Comparison of ENCODE assay signal across 21 cellular contexts in genomic region chr15:71052356-71052755, GRCh38.
DNase-seq lines count a peak whose midpoint lies in the region; TF ChIP-seq lines count a peak whose summit lies in the region.
"Had no signal": no experiment of that assay in that cellular context is flagged by ENCODE, and none has a peak within 500 bp of the region (broad histone marks: within the 10 kb centered on the region; RNA-seq: fewer than 3 reads in every experiment).

No MANE protein-coding gene starts in this region.

- no peak overlapping the region for H3K4me3 Mint-ChIP-seq in CD4-positive, alpha-beta memory T cell
- H3K4me3 Mint-ChIP-seq: activated B cell treated with CpG ODN at 0.5 μM for 24 hours; activated CD8-positive, alpha-beta T cell treated with anti-CD3 and anti-CD28 coated beads, Interleukin-2, amount 10 ng/mL, durations not matched to agents 7 days and 5 days; activated naive CD8-positive, alpha-beta T cell treated with anti-CD3 and anti-CD28 coated beads for 36 hours; activated T-cell treated with anti-CD3 and anti-CD28 coated beads, Interleukin-2, amount 50 U/mL, for 72 hours; CD14-positive monocyte; neural crest cell had no signal

- H3K36me3 ChIP-seq in HEK293 (ENCODE audit: control insufficient read depth in 2 of 2, insufficient read depth in 1 of 2, low read length in 2 of 2) (peaks cover 0 to 3% of the 10 kb centered on the region in 2 experiments; a peak in 1 of 3 replicates), SK-N-SH (replicated peaks in 1 of 2; ENCODE audit: control insufficient read depth in 1 of 2, insufficient read depth in 2 of 2, low read length in 1 of 2) (peaks cover 3 to 9% of the 10 kb centered on the region in 2 experiments), skeletal muscle satellite cell (ENCODE audit: insufficient read depth, low read length) (no peaks in the 10 kb centered on the region)
- no peaks in the 10 kb centered on the region for H3K36me3 ChIP-seq in CD4-positive, alpha-beta memory T cell (ENCODE audit: insufficient read depth, low read length)
- H3K36me3 ChIP-seq: SJCRH30 had no signal

- H3K4me3 ChIP-seq in HEK293 (ENCODE audit: low read depth, low read length) (no peak overlapping the region), SK-N-SH (ENCODE audit: low read depth in 2 of 2, low read length in 1 of 2) (no peak overlapping the region), fibroblast of mammary gland (ENCODE audit: control insufficient read depth, low read depth, low read length) (no peak overlapping the region), skeletal muscle satellite cell (ENCODE audit: low read length) (no peak overlapping the region)
- no peak overlapping the region for H3K4me3 ChIP-seq in CD4-positive, alpha-beta memory T cell (ENCODE audit: low read length in 2 of 2)
- H3K4me3 ChIP-seq: SJCRH30, testis had no signal

- no peak for TF ChIP-seq RAD21 in SK-N-SH (IDR thresholded peaks at IDR 0.05; ENCODE audit: low read length)

- H2AFZ ChIP-seq in SK-N-SH (ENCODE audit: low read depth): no peak overlapping the region

- H3K9me3 Mint-ChIP-seq in CD4-positive, alpha-beta memory T cell: peaks cover 0 to 2% (median 0%) of the 10 kb centered on the region in 8 donors
- H3K9me3 Mint-ChIP-seq: activated B cell treated with CpG ODN at 0.5 μM for 24 hours; activated naive CD8-positive, alpha-beta T cell treated with anti-CD3 and anti-CD28 coated beads for 36 hours; activated T-cell treated with anti-CD3 and anti-CD28 coated beads, Interleukin-2, amount 50 U/mL, for 72 hours; neural crest cell had no signal

- POLR2A ChIA-PET in HEK293 (lab: Yijun Ruan, JAX) (interaction anchor here (0.6 kb wide), 1 partner anchor 113 kb away, joined by 5 read pairs; no protein-coding TSS in a partner anchor), SK-N-SH (lab: Yijun Ruan, JAX) (no interaction called here)
- POLR2A ChIA-PET in CD4-positive, alpha-beta memory T cell (lab: Charles Lee; ENCODE audit: partially characterized antibody): no interaction called here

- H3K27ac Mint-ChIP-seq in CD4-positive, alpha-beta memory T cell: no peak overlapping the region
- H3K27ac Mint-ChIP-seq: activated B cell treated with CpG ODN at 0.5 μM for 24 hours; activated CD8-positive, alpha-beta T cell treated with anti-CD3 and anti-CD28 coated beads, Interleukin-2, amount 10 ng/mL, durations not matched to agents 7 days and 5 days; activated naive CD8-positive, alpha-beta T cell treated with anti-CD3 and anti-CD28 coated beads for 36 hours; activated T-cell treated with anti-CD3 and anti-CD28 coated beads, Interleukin-2, amount 50 U/mL, for 72 hours; CD14-positive monocyte had no signal

- H3K9me2 ChIP-seq in SK-N-SH: no peaks in the 10 kb centered on the region; the same call in 1 of the 2 replicates

- H4K20me1 ChIP-seq in SK-N-SH (ENCODE audit: insufficient read depth): no peaks in the 10 kb centered on the region

- H3K27me3 Mint-ChIP-seq in CD4-positive, alpha-beta memory T cell: peaks cover 7 to 14% of the 10 kb centered on the region in 2 donors

- H3K9ac ChIP-seq in SK-N-SH (peak overlapping the region; percentile 37), skeletal muscle satellite cell (ENCODE audit: low read depth, low read length) (peak overlapping the region; percentile 16)

- 94% methylated on average over 2 of the region's 2 CpGs for WGBS in SK-N-SH (ENCODE audit: low lambda C conversion rate)

- peaks cover 24% of the 10 kb centered on the region for H3F3A ChIP-seq in SK-N-SH (replicated peaks; ENCODE audit: insufficient read depth)

- DNase-seq in SK-N-SH (no peak), fibroblast of mammary gland (ENCODE audit: low read depth) (peak; percentile 76), NCI-H1694 (lab: John Stamatoyannopoulos, UW) (no peak)
- no peak for DNase-seq in activated T-cell treated with anti-CD3 and anti-CD28 coated beads, Interleukin-2, amount 50 U/mL, for 48 hours
- no peak for DNase-seq in CD4-positive, alpha-beta memory T cell
- DNase-seq: activated B cell treated with CpG ODN at 0.5 μM for 24 hours; activated CD8-positive, alpha-beta T cell treated with anti-CD3 and anti-CD28 coated beads, Interleukin-2, amount 10 ng/mL, durations not matched to agents 7 days and 5 days; activated naive CD8-positive, alpha-beta T cell treated with anti-CD3 and anti-CD28 coated beads for 36 hours; activated T-cell treated with anti-CD3 and anti-CD28 coated beads, Interleukin-2, amount 50 U/mL, for 72 hours; GOT3; NCI-H1048; NCI-H2081; NCI-H526 treated with DMSO at 0.1 percent for 48 hours; OCI-M1; SJCRH30; stimulated activated CD4-positive, alpha-beta T cell treated with anti-CD3 and anti-CD28 coated beads, Interleukin-12 subunit alpha, Interleukin-12 subunit beta, amount 100 ng/mL, for 4 hours; testis had no signal

- H3K4me1 Mint-ChIP-seq in CD4-positive, alpha-beta memory T cell: no peaks in the 10 kb centered on the region
- H3K4me1 Mint-ChIP-seq: activated B cell treated with CpG ODN at 0.5 μM for 24 hours; activated naive CD8-positive, alpha-beta T cell treated with anti-CD3 and anti-CD28 coated beads for 36 hours; CD14-positive monocyte had no signal

- CTCF ChIA-PET in HEK293 (lab: Yijun Ruan, JAX): interaction anchor here (1.0 kb wide), 1 partner anchor 40 kb away, joined by 3 read pairs; no protein-coding TSS in a partner anchor
- CTCF ChIA-PET in SK-N-SH (lab: Yijun Ruan, JAX): no interaction called here
- CTCF ChIA-PET in CD4-positive, alpha-beta memory T cell (lab: Charles Lee; ENCODE audit: partially characterized antibody): no interaction called here

- H3K9me3 ChIP-seq in HEK293 (ENCODE audit: control insufficient read depth, insufficient read depth, low read depth, low read length): no peaks in the 10 kb centered on the region
- peaks cover 9% of the 10 kb centered on the region; the same call in 1 of the 2 replicates for H3K9me3 ChIP-seq in SK-N-SH
- H3K9me3 ChIP-seq in skeletal muscle satellite cell (replicated peaks; ENCODE audit: low read length): no peaks in the 10 kb centered on the region
- H3K9me3 ChIP-seq in CD4-positive, alpha-beta memory T cell (ENCODE audit: control insufficient read depth in 1 of 2, low read length in 2 of 2): no peaks in the 10 kb centered on the region
- H3K9me3 ChIP-seq: SJCRH30, testis had no signal

- H3K79me2 ChIP-seq in SK-N-SH (ENCODE audit: insufficient read depth): no peaks in the 10 kb centered on the region

- H3K4me2 ChIP-seq in SK-N-SH (no peak overlapping the region; the same call in 1 of the 2 replicates), skeletal muscle satellite cell (ENCODE audit: low read length) (no peak overlapping the region)

- H3K27ac ChIP-seq in HEK293 (ENCODE audit: extremely low read depth, low read depth, low read length): no peak overlapping the region
- H3K27ac ChIP-seq in SK-N-SH (ENCODE audit: low read depth in 2 of 2, low read length in 1 of 2): peak overlapping the region in 1 of 2 experiments; percentile 97; a peak in 2 of 4 replicates
- no peak overlapping the region for H3K27ac ChIP-seq in CD4-positive, alpha-beta memory T cell (ENCODE audit: low read depth, low read length)
- H3K27ac ChIP-seq: SJCRH30, testis had no signal

- peak in 1 of 2 experiments; percentile 42; a peak in 1 of 4 replicates for TF ChIP-seq EP300 in SK-N-SH (IDR thresholded peaks at IDR 0.05; ENCODE audit: borderline replicate concordance in 1 of 2, low read depth in 1 of 2, low read length in 1 of 2)

- no peaks in the 10 kb centered on the region for H3K36me3 Mint-ChIP-seq in CD4-positive, alpha-beta memory T cell
- H3K36me3 Mint-ChIP-seq: activated naive CD8-positive, alpha-beta T cell treated with anti-CD3 and anti-CD28 coated beads for 36 hours; CD14-positive monocyte had no signal

- H3K27me3 ChIP-seq in SK-N-SH (ENCODE audit: insufficient read depth) (no peaks in the 10 kb centered on the region), skeletal muscle satellite cell (ENCODE audit: control insufficient read depth, insufficient read depth, low read length) (no peaks in the 10 kb centered on the region)
- no peaks in the 10 kb centered on the region for H3K27me3 ChIP-seq in CD4-positive, alpha-beta memory T cell (ENCODE audit: insufficient read depth, low read length)
- H3K27me3 ChIP-seq: SJCRH30, testis had no signal

- H3K4me1 ChIP-seq in HEK293 (ENCODE audit: control insufficient read depth, insufficient read depth, low read length): 0 out of 2 replicates have a peak, but pooled peaks cover 6% of the 10 kb centered on the region
- H3K4me1 ChIP-seq in SK-N-SH (ENCODE audit: control insufficient read depth in 1 of 2, insufficient read depth in 2 of 2, low read depth in 1 of 2, low read length in 1 of 2): peaks cover 0 to 39% of the 10 kb centered on the region in 2 experiments; a peak in 3 of 4 replicates
- H3K4me1 ChIP-seq in skeletal muscle satellite cell (ENCODE audit: control insufficient read depth, insufficient read depth, low read length): peaks cover 76% of the 10 kb centered on the region
- no peaks in the 10 kb centered on the region for H3K4me1 ChIP-seq in CD4-positive, alpha-beta memory T cell (ENCODE audit: insufficient read depth, low read length)
- H3K4me1 ChIP-seq: testis had no signal

- TF ChIP-seq CTCF in HEK293 (tag by site-specific recombination; IDR thresholded peaks at IDR 0.05) (no peak), SK-N-SH (IDR thresholded peaks at IDR 0.05) (no peak), fibroblast of mammary gland (conservative IDR thresholded peaks at IDR 0.05; ENCODE audit: control insufficient read depth, insufficient read depth, low read depth, low read length) (no peak)

- intact Hi-C loops in CD4-positive, alpha-beta memory T cell (cut with micrococcal nuclease): no loop called here

TF ChIP-seq in HEK293, 187 proteins besides CTCF, POLR2A, EP300 and RAD21 (continues in another document):
- TF ChIP-seq BCL11A (tag by site-specific recombination; IDR thresholded peaks at IDR 0.05; ENCODE audit: low read depth) (no peak), ZNF335 (tag by site-specific recombination; conservative IDR thresholded peaks at IDR 0.05) (no peak), ZNF664 (tag by site-specific recombination; IDR thresholded peaks at IDR 0.05) (0 out of 2 replicates have a peak, but pooled peaks have one; percentile 14)

TF ChIP-seq in SK-N-SH, 30 proteins besides CTCF, POLR2A, EP300 and RAD21 (continues in another document):
- TF ChIP-seq GABPA (IDR thresholded peaks at IDR 0.05; ENCODE audit: low read depth) (no peak), POLR2AphosphoS5 (IDR thresholded peaks at IDR 0.05; ENCODE audit: low read depth, low read length) (no peak), YY1 (IDR thresholded peaks at IDR 0.05; ENCODE audit: low read depth) (no peak), GATA2 (CRISPR knock-in tag; IDR thresholded peaks at IDR 0.05) (no peak), PBX3 (IDR thresholded peaks at IDR 0.05) (peak; percentile 52; the same call in 1 of the 2 replicates)

Comparison
In these comparisons a context has a peak if more than half of its experiments do, and no peak if none do; other contexts are left out.
1. Of the 4 proteins assayed by ChIP-seq in both HEK293 and SK-N-SH: peak only in HEK293: none; only in SK-N-SH: PBX3; in both: none; in neither: 3.